Comparison of ENCODE assay signal across 1 cellular context in the genomic region with DNA sequence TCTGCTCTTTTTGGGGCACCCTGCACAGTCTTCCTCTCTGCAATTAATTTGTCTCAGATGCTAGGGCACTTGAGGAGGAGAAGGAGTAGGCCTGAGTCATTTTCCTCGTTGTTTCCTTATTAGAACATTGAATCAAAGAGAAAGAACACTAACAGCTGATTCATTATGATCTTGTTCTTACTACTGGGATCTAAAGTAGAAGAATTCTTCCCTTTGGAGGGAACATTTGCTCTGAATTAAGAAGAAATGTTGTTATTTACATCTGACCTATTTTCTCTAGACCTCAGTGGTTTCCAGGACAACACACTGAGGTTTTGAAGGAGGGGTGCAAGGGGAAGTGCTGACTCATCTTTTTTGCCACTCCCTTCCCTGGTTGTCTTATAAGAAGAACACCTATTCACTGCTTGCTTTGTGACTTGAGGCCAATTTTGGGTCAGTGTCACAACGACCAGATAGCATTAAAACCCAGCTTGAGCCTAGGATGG.
TF ChIP-seq lines count a peak whose summit lies in the region.

No MANE protein-coding gene starts in this region.

TF ChIP-seq in K562, 482 proteins besides CTCF, POLR2A, EP300 and RAD21 (continued from another document and continues in another):
- TF ChIP-seq, protein P1, sequence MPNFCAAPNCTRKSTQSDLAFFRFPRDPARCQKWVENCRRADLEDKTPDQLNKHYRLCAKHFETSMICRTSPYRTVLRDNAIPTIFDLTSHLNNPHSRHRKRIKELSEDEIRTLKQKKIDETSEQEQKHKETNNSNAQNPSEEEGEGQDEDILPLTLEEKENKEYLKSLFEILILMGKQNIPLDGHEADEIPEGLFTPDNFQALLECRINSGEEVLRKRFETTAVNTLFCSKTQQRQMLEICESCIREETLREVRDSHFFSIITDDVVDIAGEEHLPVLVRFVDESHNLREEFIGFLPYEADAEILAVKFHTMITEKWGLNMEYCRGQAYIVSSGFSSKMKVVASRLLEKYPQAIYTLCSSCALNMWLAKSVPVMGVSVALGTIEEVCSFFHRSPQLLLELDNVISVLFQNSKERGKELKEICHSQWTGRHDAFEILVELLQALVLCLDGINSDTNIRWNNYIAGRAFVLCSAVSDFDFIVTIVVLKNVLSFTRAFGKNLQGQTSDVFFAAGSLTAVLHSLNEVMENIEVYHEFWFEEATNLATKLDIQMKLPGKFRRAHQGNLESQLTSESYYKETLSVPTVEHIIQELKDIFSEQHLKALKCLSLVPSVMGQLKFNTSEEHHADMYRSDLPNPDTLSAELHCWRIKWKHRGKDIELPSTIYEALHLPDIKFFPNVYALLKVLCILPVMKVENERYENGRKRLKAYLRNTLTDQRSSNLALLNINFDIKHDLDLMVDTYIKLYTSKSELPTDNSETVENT (CRISPR knock-in tag; IDR thresholded peaks at IDR 0.05) = no peak
- TF ChIP-seq ARID1B (IDR thresholded peaks at IDR 0.05) (no peak), JUND (IDR thresholded peaks at IDR 0.05; ENCODE audit: borderline replicate concordance, low read depth, low read length) (peak; percentile 53), JUND (tag; IDR thresholded peaks at IDR 0.05; ENCODE audit: borderline replicate concordance, low read depth, low read length) (peak; percentile 41; the same call in 2 of the 3 replicates), SREBF2 (CRISPR knock-in tag; IDR thresholded peaks at IDR 0.05) (no peak), E2F3 (CRISPR knock-in tag; IDR thresholded peaks at IDR 0.05) (no peak), ZNF830 (CRISPR knock-in tag; IDR thresholded peaks at IDR 0.05) (no peak), ZNF121 (CRISPR knock-in tag; conservative IDR thresholded peaks at IDR 0.05) (no peak), ZSCAN32 (CRISPR knock-in tag; IDR thresholded peaks at IDR 0.05) (no peak), MECOM (CRISPR knock-in tag; IDR thresholded peaks at IDR 0.05) (no peak), U2AF2 (optimal IDR thresholded peaks at IDR 0.05; ENCODE audit: low read depth, low read length) (no peak), ZNF551 (CRISPR knock-in tag; IDR thresholded peaks at IDR 0.05) (no peak), TSC22D4 (tag; IDR thresholded peaks at IDR 0.05) (no peak), NCOA6 (IDR thresholded peaks at IDR 0.05) (no peak), MAFG (tag; conservative IDR thresholded peaks at IDR 0.05) (peak; percentile 98), KDM4B (IDR thresholded peaks at IDR 0.05; ENCODE audit: borderline replicate concordance in 2 of 2, low read depth in 1 of 2) (no peak), CEBPB (tag; IDR thresholded peaks at IDR 0.05) (peak; percentile 18; the same call in 1 of the 2 replicates), ZBTB17 (CRISPR knock-in tag; IDR thresholded peaks at IDR 0.05) (peak; percentile 91), SNRNP70 (optimal IDR thresholded peaks at IDR 0.05; ENCODE audit: low read depth, low read length) (no peak), CBFA2T3 (IDR thresholded peaks at IDR 0.05) (peak; percentile 48; the same call in 1 of the 2 replicates), CBFB (CRISPR knock-in tag; IDR thresholded peaks at IDR 0.05) (no peak), BRD4 (IDR thresholded peaks at IDR 0.05) (no peak), RFX1 (IDR thresholded peaks at IDR 0.05) (peak; percentile 76), SMAD3 (CRISPR knock-in tag; conservative IDR thresholded peaks at IDR 0.05) (no peak), ZNF175 (CRISPR knock-in tag; IDR thresholded peaks at IDR 0.05; ENCODE audit: low read depth) (no peak), TCFL5 (CRISPR knock-in tag; conservative IDR thresholded peaks at IDR 0.05) (no peak), MTA2 (IDR thresholded peaks at IDR 0.05; ENCODE audit: low read depth) (no peak), BMI1 (IDR thresholded peaks at IDR 0.05; ENCODE audit: low read length) (no peak), MAFF (IDR thresholded peaks at IDR 0.05; ENCODE audit: low read length) (peak; percentile 100), ZNF445 (CRISPR knock-in tag; IDR thresholded peaks at IDR 0.05; ENCODE audit: low read depth) (no peak), YY1 (IDR thresholded peaks at IDR 0.05; ENCODE audit: borderline replicate concordance in 1 of 3, control insufficient read depth in 1 of 3, extremely low read depth in 1 of 3, insufficient read depth in 3 of 3, insufficient read length in 1 of 3, insufficient replicate concordance in 2 of 3, low read depth in 1 of 3, low read length in 2 of 3) (no peak), ZNF316 (IDR thresholded peaks at IDR 0.05) (peak; percentile 99), ETV6 (IDR thresholded peaks at IDR 0.05; ENCODE audit: borderline replicate concordance in 1 of 2, low read depth in 2 of 2, low read length in 1 of 2) (no peak), ETV6 (CRISPR knock-in tag; IDR thresholded peaks at IDR 0.05; ENCODE audit: borderline replicate concordance) (no peak), ZNF778 (CRISPR knock-in tag; IDR thresholded peaks at IDR 0.05) (no peak), ZNF197 (CRISPR knock-in tag; IDR thresholded peaks at IDR 0.05; ENCODE audit: low read depth) (no peak), SAFB2 (IDR thresholded peaks at IDR 0.05; ENCODE audit: borderline replicate concordance, low read depth, low read length, severe bottlenecking) (no peak), DPF2 (IDR thresholded peaks at IDR 0.05) (0 out of 2 replicates have a peak, but pooled peaks have one; percentile 18), CHD2 (IDR thresholded peaks at IDR 0.05; ENCODE audit: low read depth, low read length) (no peak), NFIX (CRISPR knock-in tag; IDR thresholded peaks at IDR 0.05; ENCODE audit: low read depth) (no peak), MCM5 (IDR thresholded peaks at IDR 0.05; ENCODE audit: low read depth) (no peak), ILK (tag; IDR thresholded peaks at IDR 0.05; ENCODE audit: borderline replicate concordance, low read depth) (no peak), TGIF2 (CRISPR knock-in tag; IDR thresholded peaks at IDR 0.05) (no peak), C11orf30 (IDR thresholded peaks at IDR 0.05; ENCODE audit: low read depth) (peak; percentile 98), KLF1 (tag; IDR thresholded peaks at IDR 0.05) (no peak), TARDBP (IDR thresholded peaks at IDR 0.05) (no peak), HDAC3 (IDR thresholded peaks at IDR 0.05; ENCODE audit: borderline replicate concordance, partially characterized antibody) (no peak), NBN (IDR thresholded peaks at IDR 0.05; ENCODE audit: low read depth) (no peak), FOSL1 (tag; conservative IDR thresholded peaks at IDR 0.05) (peak; percentile 57), JUNB (CRISPR knock-in tag; conservative IDR thresholded peaks at IDR 0.05) (no peak)
- TF ChIP-seq, protein P2, sequence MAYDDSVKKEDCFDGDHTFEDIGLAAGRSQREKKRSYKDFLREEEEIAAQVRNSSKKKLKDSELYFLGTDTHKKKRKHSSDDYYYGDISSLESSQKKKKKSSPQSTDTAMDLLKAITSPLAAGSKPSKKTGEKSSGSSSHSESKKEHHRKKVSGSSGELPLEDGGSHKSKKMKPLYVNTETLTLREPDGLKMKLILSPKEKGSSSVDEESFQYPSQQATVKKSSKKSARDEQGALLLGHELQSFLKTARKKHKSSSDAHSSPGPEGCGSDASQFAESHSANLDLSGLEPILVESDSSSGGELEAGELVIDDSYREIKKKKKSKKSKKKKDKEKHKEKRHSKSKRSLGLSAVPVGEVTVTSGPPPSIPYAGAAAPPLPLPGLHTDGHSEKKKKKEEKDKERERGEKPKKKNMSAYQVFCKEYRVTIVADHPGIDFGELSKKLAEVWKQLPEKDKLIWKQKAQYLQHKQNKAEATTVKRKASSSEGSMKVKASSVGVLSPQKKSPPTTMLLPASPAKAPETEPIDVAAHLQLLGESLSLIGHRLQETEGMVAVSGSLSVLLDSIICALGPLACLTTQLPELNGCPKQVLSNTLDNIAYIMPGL (CRISPR knock-in tag; IDR thresholded peaks at IDR 0.05) = no peak
- TF ChIP-seq, protein P3, sequence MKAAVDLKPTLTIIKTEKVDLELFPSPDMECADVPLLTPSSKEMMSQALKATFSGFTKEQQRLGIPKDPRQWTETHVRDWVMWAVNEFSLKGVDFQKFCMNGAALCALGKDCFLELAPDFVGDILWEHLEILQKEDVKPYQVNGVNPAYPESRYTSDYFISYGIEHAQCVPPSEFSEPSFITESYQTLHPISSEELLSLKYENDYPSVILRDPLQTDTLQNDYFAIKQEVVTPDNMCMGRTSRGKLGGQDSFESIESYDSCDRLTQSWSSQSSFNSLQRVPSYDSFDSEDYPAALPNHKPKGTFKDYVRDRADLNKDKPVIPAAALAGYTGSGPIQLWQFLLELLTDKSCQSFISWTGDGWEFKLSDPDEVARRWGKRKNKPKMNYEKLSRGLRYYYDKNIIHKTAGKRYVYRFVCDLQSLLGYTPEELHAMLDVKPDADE (conservative IDR thresholded peaks at IDR 0.05; ENCODE audit: control insufficient read depth, low read depth, low read length) = no peak
- TF ChIP-seq, protein P4, sequence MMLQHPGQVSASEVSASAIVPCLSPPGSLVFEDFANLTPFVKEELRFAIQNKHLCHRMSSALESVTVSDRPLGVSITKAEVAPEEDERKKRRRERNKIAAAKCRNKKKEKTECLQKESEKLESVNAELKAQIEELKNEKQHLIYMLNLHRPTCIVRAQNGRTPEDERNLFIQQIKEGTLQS (IDR thresholded peaks at IDR 0.05) = peak; percentile 34; the same call in 1 of the 2 replicates
- TF ChIP-seq, protein P4 (CRISPR knock-in tag; conservative IDR thresholded peaks at IDR 0.05) = no peak
- TF ChIP-seq, protein P5, sequence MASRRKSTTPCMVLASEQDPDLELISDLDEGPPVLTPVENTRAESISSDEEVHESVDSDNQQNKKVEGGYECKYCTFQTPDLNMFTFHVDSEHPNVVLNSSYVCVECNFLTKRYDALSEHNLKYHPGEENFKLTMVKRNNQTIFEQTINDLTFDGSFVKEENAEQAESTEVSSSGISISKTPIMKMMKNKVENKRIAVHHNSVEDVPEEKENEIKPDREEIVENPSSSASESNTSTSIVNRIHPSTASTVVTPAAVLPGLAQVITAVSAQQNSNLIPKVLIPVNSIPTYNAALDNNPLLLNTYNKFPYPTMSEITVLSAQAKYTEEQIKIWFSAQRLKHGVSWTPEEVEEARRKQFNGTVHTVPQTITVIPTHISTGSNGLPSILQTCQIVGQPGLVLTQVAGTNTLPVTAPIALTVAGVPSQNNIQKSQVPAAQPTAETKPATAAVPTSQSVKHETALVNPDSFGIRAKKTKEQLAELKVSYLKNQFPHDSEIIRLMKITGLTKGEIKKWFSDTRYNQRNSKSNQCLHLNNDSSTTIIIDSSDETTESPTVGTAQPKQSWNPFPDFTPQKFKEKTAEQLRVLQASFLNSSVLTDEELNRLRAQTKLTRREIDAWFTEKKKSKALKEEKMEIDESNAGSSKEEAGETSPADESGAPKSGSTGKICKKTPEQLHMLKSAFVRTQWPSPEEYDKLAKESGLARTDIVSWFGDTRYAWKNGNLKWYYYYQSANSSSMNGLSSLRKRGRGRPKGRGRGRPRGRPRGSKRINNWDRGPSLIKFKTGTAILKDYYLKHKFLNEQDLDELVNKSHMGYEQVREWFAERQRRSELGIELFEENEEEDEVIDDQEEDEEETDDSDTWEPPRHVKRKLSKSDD (conservative IDR thresholded peaks at IDR 0.05; ENCODE audit: low read length) = no peak
- TF ChIP-seq, protein P6, sequence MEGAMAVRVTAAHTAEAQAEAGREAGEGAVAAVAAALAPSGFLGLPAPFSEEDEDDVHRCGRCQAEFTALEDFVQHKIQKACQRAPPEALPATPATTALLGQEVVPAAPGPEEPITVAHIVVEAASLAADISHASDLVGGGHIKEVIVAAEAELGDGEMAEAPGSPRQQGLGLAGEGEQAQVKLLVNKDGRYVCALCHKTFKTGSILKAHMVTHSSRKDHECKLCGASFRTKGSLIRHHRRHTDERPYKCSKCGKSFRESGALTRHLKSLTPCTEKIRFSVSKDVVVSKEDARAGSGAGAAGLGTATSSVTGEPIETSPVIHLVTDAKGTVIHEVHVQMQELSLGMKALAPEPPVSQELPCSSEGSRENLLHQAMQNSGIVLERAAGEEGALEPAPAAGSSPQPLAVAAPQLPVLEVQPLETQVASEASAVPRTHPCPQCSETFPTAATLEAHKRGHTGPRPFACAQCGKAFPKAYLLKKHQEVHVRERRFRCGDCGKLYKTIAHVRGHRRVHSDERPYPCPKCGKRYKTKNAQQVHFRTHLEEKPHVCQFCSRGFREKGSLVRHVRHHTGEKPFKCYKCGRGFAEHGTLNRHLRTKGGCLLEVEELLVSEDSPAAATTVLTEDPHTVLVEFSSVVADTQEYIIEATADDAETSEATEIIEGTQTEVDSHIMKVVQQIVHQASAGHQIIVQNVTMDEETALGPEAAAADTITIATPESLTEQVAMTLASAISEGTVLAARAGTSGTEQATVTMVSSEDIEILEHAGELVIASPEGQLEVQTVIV (CRISPR knock-in tag; IDR thresholded peaks at IDR 0.05; ENCODE audit: borderline replicate concordance) = no peak
- TF ChIP-seq, protein P7, sequence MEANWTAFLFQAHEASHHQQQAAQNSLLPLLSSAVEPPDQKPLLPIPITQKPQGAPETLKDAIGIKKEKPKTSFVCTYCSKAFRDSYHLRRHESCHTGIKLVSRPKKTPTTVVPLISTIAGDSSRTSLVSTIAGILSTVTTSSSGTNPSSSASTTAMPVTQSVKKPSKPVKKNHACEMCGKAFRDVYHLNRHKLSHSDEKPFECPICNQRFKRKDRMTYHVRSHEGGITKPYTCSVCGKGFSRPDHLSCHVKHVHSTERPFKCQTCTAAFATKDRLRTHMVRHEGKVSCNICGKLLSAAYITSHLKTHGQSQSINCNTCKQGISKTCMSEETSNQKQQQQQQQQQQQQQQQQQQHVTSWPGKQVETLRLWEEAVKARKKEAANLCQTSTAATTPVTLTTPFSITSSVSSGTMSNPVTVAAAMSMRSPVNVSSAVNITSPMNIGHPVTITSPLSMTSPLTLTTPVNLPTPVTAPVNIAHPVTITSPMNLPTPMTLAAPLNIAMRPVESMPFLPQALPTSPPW (CRISPR knock-in tag; IDR thresholded peaks at IDR 0.05) = peak; percentile 39; the same call in 1 of the 2 replicates
- TF ChIP-seq, protein P8, sequence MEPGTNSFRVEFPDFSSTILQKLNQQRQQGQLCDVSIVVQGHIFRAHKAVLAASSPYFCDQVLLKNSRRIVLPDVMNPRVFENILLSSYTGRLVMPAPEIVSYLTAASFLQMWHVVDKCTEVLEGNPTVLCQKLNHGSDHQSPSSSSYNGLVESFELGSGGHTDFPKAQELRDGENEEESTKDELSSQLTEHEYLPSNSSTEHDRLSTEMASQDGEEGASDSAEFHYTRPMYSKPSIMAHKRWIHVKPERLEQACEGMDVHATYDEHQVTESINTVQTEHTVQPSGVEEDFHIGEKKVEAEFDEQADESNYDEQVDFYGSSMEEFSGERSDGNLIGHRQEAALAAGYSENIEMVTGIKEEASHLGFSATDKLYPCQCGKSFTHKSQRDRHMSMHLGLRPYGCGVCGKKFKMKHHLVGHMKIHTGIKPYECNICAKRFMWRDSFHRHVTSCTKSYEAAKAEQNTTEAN (CRISPR knock-in tag; IDR thresholded peaks at IDR 0.05) = no peak
